Comparison of ENCODE assay signal across 13 cellular contexts in the genomic region with DNA sequence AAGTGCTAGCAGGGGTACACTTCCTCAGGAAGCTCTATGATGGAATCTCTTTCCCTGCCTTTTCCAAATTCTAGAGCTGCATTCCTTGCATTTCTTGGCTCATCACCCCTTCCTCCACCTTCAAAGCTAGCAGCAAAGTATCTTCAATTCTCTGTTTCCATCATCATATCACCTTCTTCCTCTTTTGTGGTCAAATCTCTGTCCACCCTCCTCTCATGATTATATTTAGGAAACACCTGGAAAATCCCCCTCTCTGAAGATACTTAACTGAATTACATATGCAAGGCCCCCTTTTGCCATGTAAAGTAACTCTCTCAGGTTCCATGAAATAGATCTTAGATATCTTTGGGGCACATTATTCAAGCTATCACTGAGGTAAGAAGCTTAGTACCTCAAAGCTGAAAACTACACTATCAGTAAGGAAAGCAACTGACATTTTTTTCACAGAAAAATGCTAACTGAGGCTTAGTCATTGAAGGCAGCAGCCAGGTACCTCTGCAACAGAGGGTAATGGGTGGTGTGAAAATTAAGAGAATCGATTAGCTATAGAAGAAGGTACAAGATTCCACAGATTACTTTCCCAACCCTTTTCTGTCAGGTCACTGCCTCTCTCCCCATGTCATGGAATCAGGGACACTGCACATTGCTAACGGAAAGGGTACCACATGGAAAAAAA.
DNase-seq lines count a peak whose midpoint lies in the region; ATAC-seq and TF ChIP-seq lines count a peak whose summit lies in the region.
"Had no signal": no experiment of that assay in that cellular context is flagged by ENCODE, and none has a peak within 500 bp of the region (broad histone marks: within the 10 kb centered on the region; RNA-seq: fewer than 3 reads in every experiment).

No MANE protein-coding gene starts in this region.

- no peak for TF ChIP-seq CTCF in DOHH2 (IDR thresholded peaks at IDR 0.05; ENCODE audit: low read depth, low read length, poor library complexity, severe bottlenecking)
- TF ChIP-seq CTCF in PC-3 (conservative IDR thresholded peaks at IDR 0.05; ENCODE audit: low read depth, low read length), result no peak

- H3K27ac ChIP-seq in DOHH2 (ENCODE audit: low read depth, low read length), result peak overlapping the region; percentile 13; the same call in 1 of the 2 replicates
- peak overlapping the region; percentile 82 for H3K27ac ChIP-seq in HUES64 (ENCODE audit: low read depth, low read length)
- no peak overlapping the region for H3K27ac ChIP-seq in PC-3 (ENCODE audit: low read length)
- H3K27ac ChIP-seq: SK-N-MC, spleen had no signal

- H3K9ac ChIP-seq in HUES64 (ENCODE audit: low read depth, low read length) (0 out of 2 replicates have a peak overlapping the region, but pooled peaks have one; percentile 30), PC-3 (ENCODE audit: low read length) (no peak overlapping the region)

- H3K4me3 ChIP-seq in DOHH2 (ENCODE audit: low read length) (peak overlapping the region; percentile 22), HUES64 (ENCODE audit: low read length) (no peak overlapping the region), PC-3 (ENCODE audit: low read length) (no peak overlapping the region)
- H3K4me3 ChIP-seq: SK-N-MC, spleen had no signal

- H3K36me3 ChIP-seq in DOHH2 (ENCODE audit: control insufficient read depth, low read length) (no peaks in the 10 kb centered on the region; the same call in 1 of the 2 replicates), HUES64 (ENCODE audit: insufficient read depth, low read length) (no peaks in the 10 kb centered on the region; the same call in 1 of the 2 replicates), PC-3 (ENCODE audit: low read depth, low read length) (no peaks in the 10 kb centered on the region)
- H3K36me3 ChIP-seq: spleen had no signal

- ATAC-seq in GM19351 (IDR thresholded peaks at IDR 0.05; ENCODE audit: unreplicated experiment) (peak; percentile 75), HG02798 (IDR thresholded peaks at IDR 0.05; ENCODE audit: poor library complexity, unreplicated experiment) (peak; percentile 68), PC-3 (no peak)
- ATAC-seq: natural killer cell had no signal

- H3K9me3 ChIP-seq in DOHH2 (ENCODE audit: control insufficient read depth, insufficient read depth, low read length), result peaks cover 14% of the 10 kb centered on the region; the same call in 1 of the 2 replicates
- no peaks in the 10 kb centered on the region for H3K9me3 ChIP-seq in HUES64 (ENCODE audit: insufficient read depth, low read depth, low read length)
- H3K9me3 ChIP-seq in PC-3 (ENCODE audit: low read length), result no peaks in the 10 kb centered on the region
- H3K9me3 ChIP-seq: spleen had no signal

- intact Hi-C loops in PC-3 (cut with micrococcal nuclease), result no loop called here

- H3K27me3 ChIP-seq in DOHH2 (ENCODE audit: control insufficient read depth, low read length) (no peaks in the 10 kb centered on the region), HUES64 (ENCODE audit: insufficient read depth, low read length) (no peaks in the 10 kb centered on the region), PC-3 (ENCODE audit: low read length) (no peaks in the 10 kb centered on the region)
- H3K27me3 ChIP-seq: spleen had no signal

- H3F3A ChIP-seq in DOHH2 (ENCODE audit: control insufficient read depth, insufficient read depth), result no peaks in the 10 kb centered on the region
- H3F3A ChIP-seq in PC-3 (ENCODE audit: low read length, unreplicated experiment), result no peaks in the 10 kb centered on the region

- 78% methylated on average over 2 of the region's 2 CpGs for WGBS in HUES64

- H4K20me1 ChIP-seq in DOHH2 (ENCODE audit: control insufficient read depth, insufficient read depth, low read depth, low read length) (no peaks in the 10 kb centered on the region), PC-3 (ENCODE audit: low read length) (no peaks in the 10 kb centered on the region)

- H3K4me2 ChIP-seq in DOHH2 (ENCODE audit: low read length) (peak overlapping the region; percentile 54), PC-3 (ENCODE audit: low read length) (no peak overlapping the region)

- POLR2A ChIA-PET in PC-3 (lab: Charles Lee; ENCODE audit: unreplicated experiment), result no interaction called here

- H3K9me2 ChIP-seq in DOHH2 (replicated peaks; ENCODE audit: control insufficient read depth, low read length) (no peaks in the 10 kb centered on the region), PC-3 (replicated peaks; ENCODE audit: low read length) (no peaks in the 10 kb centered on the region)

- no TSS peak for BruUV-seq in PC-3 (replicated peaks; lab: Mats Ljungman, UMichigan)

- DNase-seq in PC-3 (no peak), HCEC 1CT (no peak), islet precursor cell (no peak), kidney tubule cell (ENCODE audit: low spot score) (no peak)
- DNase-seq: immature natural killer cell, natural killer cell, NCI-H524 treated with DMSO at 0.1 percent for 48 hours, spleen had no signal

- CTCF ChIA-PET in PC-3 (lab: Charles Lee), result no interaction called here

- no peaks in the 10 kb centered on the region for H3K79me2 ChIP-seq in DOHH2 (ENCODE audit: control insufficient read depth, low read length)
- H3K79me2 ChIP-seq in PC-3 (ENCODE audit: low read length), result no peaks in the 10 kb centered on the region

- H3K4me1 ChIP-seq in DOHH2 (ENCODE audit: control insufficient read depth, low read length) (peaks cover 42% of the 10 kb centered on the region), HUES64 (ENCODE audit: insufficient read depth, low read length) (peaks cover 45% of the 10 kb centered on the region), PC-3 (ENCODE audit: insufficient read depth, low read length) (0 out of 2 replicates have a peak, but pooled peaks cover 5% of the 10 kb centered on the region)

- no peak overlapping the region for H2AFZ ChIP-seq in PC-3 (ENCODE audit: low read length)
